ENCODE assay signal across 1 cellular context in genomic region chr3:190446492-190447301, GRCh38.
TF ChIP-seq lines count a peak whose summit lies in the region.

No MANE protein-coding gene starts in this region.

TF ChIP-seq in HepG2, 621 proteins besides CTCF, POLR2A, EP300 and RAD21:
- TF ChIP-seq SKIL (CRISPR knock-in tag; IDR thresholded peaks at IDR 0.05; ENCODE audit: borderline replicate concordance) = no peak
- TF ChIP-seq, protein P1, sequence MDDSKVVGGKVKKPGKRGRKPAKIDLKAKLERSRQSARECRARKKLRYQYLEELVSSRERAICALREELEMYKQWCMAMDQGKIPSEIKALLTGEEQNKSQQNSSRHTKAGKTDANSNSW (CRISPR knock-in tag; IDR thresholded peaks at IDR 0.05; ENCODE audit: borderline replicate concordance) = no peak
- TF ChIP-seq, protein P2, sequence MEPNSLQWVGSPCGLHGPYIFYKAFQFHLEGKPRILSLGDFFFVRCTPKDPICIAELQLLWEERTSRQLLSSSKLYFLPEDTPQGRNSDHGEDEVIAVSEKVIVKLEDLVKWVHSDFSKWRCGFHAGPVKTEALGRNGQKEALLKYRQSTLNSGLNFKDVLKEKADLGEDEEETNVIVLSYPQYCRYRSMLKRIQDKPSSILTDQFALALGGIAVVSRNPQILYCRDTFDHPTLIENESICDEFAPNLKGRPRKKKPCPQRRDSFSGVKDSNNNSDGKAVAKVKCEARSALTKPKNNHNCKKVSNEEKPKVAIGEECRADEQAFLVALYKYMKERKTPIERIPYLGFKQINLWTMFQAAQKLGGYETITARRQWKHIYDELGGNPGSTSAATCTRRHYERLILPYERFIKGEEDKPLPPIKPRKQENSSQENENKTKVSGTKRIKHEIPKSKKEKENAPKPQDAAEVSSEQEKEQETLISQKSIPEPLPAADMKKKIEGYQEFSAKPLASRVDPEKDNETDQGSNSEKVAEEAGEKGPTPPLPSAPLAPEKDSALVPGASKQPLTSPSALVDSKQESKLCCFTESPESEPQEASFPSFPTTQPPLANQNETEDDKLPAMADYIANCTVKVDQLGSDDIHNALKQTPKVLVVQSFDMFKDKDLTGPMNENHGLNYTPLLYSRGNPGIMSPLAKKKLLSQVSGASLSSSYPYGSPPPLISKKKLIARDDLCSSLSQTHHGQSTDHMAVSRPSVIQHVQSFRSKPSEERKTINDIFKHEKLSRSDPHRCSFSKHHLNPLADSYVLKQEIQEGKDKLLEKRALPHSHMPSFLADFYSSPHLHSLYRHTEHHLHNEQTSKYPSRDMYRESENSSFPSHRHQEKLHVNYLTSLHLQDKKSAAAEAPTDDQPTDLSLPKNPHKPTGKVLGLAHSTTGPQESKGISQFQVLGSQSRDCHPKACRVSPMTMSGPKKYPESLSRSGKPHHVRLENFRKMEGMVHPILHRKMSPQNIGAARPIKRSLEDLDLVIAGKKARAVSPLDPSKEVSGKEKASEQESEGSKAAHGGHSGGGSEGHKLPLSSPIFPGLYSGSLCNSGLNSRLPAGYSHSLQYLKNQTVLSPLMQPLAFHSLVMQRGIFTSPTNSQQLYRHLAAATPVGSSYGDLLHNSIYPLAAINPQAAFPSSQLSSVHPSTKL (CRISPR knock-in tag; IDR thresholded peaks at IDR 0.05) = peak; percentile 69
- no peak for TF ChIP-seq HCFC1 (IDR thresholded peaks at IDR 0.05; ENCODE audit: low read depth, low read length)
- TF ChIP-seq ZBTB26 (CRISPR knock-in tag; IDR thresholded peaks at IDR 0.05; ENCODE audit: borderline replicate concordance) = no peak
- peak; percentile 14; the same call in 1 of the 2 replicates for TF ChIP-seq SOX5 (CRISPR knock-in tag; IDR thresholded peaks at IDR 0.05; ENCODE audit: borderline replicate concordance)
- no peak for TF ChIP-seq ZNF878 (CRISPR knock-in tag; IDR thresholded peaks at IDR 0.05)
- TF ChIP-seq EEA1 (CRISPR knock-in tag; IDR thresholded peaks at IDR 0.05; ENCODE audit: borderline replicate concordance) = no peak
- no peak for TF ChIP-seq NFKB2 (CRISPR knock-in tag; IDR thresholded peaks at IDR 0.05; ENCODE audit: borderline replicate concordance)
- TF ChIP-seq DPF2 (CRISPR knock-in tag; IDR thresholded peaks at IDR 0.05; ENCODE audit: borderline replicate concordance, low read depth) = no peak
- no peak for TF ChIP-seq AGO1 (IDR thresholded peaks at IDR 0.05; ENCODE audit: low read depth, low read length, poor library complexity, severe bottlenecking)
- no peak for TF ChIP-seq ZNF556 (CRISPR knock-in tag; IDR thresholded peaks at IDR 0.05; ENCODE audit: borderline replicate concordance)
- no peak for TF ChIP-seq PHF8 (CRISPR knock-in tag; IDR thresholded peaks at IDR 0.05)
- TF ChIP-seq ZSCAN25 (CRISPR knock-in tag; IDR thresholded peaks at IDR 0.05) = no peak
- no peak for TF ChIP-seq TSC22D2 (CRISPR knock-in tag; IDR thresholded peaks at IDR 0.05; ENCODE audit: borderline replicate concordance)
- no peak for TF ChIP-seq CSRNP1 (CRISPR knock-in tag; IDR thresholded peaks at IDR 0.05)
- peak; percentile 80 for TF ChIP-seq PPARG (CRISPR knock-in tag; conservative IDR thresholded peaks at IDR 0.05)
- TF ChIP-seq SKI (IDR thresholded peaks at IDR 0.05; ENCODE audit: partially characterized antibody) = no peak
- peak; percentile 13 to 48; a peak in 2 of 4 replicates for TF ChIP-seq MAFK (conservative IDR thresholded peaks at IDR 0.05 in 1 of 2, IDR thresholded peaks at IDR 0.05 in 1 of 2; ENCODE audit: low read length in 2 of 2)
- no peak for TF ChIP-seq ZNF816 (CRISPR knock-in tag; IDR thresholded peaks at IDR 0.05; ENCODE audit: borderline replicate concordance)
- TF ChIP-seq, protein P3, sequence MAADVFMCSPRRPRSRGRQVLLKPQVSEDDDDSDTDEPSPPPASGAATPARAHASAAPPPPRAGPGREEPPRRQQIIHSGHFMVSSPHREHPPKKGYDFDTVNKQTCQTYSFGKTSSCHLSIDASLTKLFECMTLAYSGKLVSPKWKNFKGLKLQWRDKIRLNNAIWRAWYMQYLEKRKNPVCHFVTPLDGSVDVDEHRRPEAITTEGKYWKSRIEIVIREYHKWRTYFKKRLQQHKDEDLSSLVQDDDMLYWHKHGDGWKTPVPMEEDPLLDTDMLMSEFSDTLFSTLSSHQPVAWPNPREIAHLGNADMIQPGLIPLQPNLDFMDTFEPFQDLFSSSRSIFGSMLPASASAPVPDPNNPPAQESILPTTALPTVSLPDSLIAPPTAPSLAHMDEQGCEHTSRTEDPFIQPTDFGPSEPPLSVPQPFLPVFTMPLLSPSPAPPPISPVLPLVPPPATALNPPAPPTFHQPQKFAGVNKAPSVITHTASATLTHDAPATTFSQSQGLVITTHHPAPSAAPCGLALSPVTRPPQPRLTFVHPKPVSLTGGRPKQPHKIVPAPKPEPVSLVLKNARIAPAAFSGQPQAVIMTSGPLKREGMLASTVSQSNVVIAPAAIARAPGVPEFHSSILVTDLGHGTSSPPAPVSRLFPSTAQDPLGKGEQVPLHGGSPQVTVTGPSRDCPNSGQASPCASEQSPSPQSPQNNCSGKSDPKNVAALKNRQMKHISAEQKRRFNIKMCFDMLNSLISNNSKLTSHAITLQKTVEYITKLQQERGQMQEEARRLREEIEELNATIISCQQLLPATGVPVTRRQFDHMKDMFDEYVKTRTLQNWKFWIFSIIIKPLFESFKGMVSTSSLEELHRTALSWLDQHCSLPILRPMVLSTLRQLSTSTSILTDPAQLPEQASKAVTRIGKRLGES (CRISPR knock-in tag; IDR thresholded peaks at IDR 0.05; ENCODE audit: borderline replicate concordance) = no peak
- TF ChIP-seq CCDC6 (CRISPR knock-in tag; IDR thresholded peaks at IDR 0.05) = no peak
- peak; percentile 94; the same call in 1 of the 2 replicates for TF ChIP-seq GATA4 (IDR thresholded peaks at IDR 0.05; ENCODE audit: borderline replicate concordance, low read depth)
- TF ChIP-seq SMARCC2 (IDR thresholded peaks at IDR 0.05) = no peak
- TF ChIP-seq NCOA5 (CRISPR knock-in tag; IDR thresholded peaks at IDR 0.05) = no peak
- no peak for TF ChIP-seq ZNF292 (CRISPR knock-in tag; IDR thresholded peaks at IDR 0.05; ENCODE audit: borderline replicate concordance, low read depth)
- TF ChIP-seq PTBP1 (IDR thresholded peaks at IDR 0.05; ENCODE audit: low read depth, low read length, poor library complexity, severe bottlenecking) = no peak
- TF ChIP-seq FIP1L1 (IDR thresholded peaks at IDR 0.05; ENCODE audit: borderline replicate concordance, insufficient read depth, low read depth, low read length) = no peak
- TF ChIP-seq ZBTB2 (CRISPR knock-in tag; IDR thresholded peaks at IDR 0.05; ENCODE audit: low read depth) = no peak
- TF ChIP-seq SOX13 (IDR thresholded peaks at IDR 0.05) = no peak
- 0 out of 4 replicates have a peak, but pooled peaks of 1 of the 2 experiments have one; percentile 21 for TF ChIP-seq SOX13 (CRISPR knock-in tag; conservative IDR thresholded peaks at IDR 0.05 in 1 of 2, IDR thresholded peaks at IDR 0.05 in 1 of 2)
- TF ChIP-seq SOX6 (IDR thresholded peaks at IDR 0.05) = no peak
- no peak for TF ChIP-seq SOX6 (CRISPR knock-in tag; IDR thresholded peaks at IDR 0.05)
- TF ChIP-seq, protein P4, sequence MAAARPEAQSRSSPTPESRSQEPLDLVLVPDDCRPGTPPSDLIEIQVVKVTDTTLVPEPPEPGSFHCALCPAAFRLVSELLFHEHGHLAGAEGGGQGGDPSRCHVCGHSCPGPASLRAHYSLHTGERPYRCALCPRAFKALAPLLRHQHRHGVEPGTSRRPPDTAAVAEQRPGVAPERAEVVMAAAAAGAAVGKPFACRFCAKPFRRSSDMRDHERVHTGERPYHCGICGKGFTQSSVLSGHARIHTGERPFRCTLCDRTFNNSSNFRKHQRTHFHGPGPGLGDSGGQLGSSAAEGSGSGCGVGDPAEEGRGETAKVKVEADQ (CRISPR knock-in tag; IDR thresholded peaks at IDR 0.05; ENCODE audit: borderline replicate concordance) = no peak
- TF ChIP-seq ZNF501 (CRISPR knock-in tag; IDR thresholded peaks at IDR 0.05) = no peak
- no peak for TF ChIP-seq MIER2 (CRISPR knock-in tag; IDR thresholded peaks at IDR 0.05)
- no peak for TF ChIP-seq ZNF430 (CRISPR knock-in tag; IDR thresholded peaks at IDR 0.05)
